ENCODE assay signal across 33 cellular contexts in genomic region chr6:148825492-148825891, GRCh38.
"Had no signal": no experiment of that assay in that cellular context is flagged by ENCODE, and none has a peak within 500 bp of the region (broad histone marks: within the 10 kb centered on the region; RNA-seq: fewer than 3 reads in every experiment).

No MANE protein-coding gene starts in this region.

- H3K4me3 Mint-ChIP-seq: activated B cell treated with CpG ODN at 0.5 μM for 24 hours; activated CD8-positive, alpha-beta T cell treated with anti-CD3 and anti-CD28 coated beads for 36 hours; activated naive CD8-positive, alpha-beta T cell; activated T-cell treated with anti-CD3 and anti-CD28 coated beads, Interleukin-2, amount 50 U/mL, for 4 hours; activated T-helper 17 cell treated with anti-CD3 and anti-CD28 coated beads, Interleukin-2, amount 50 U/mL, for 72 hours; T-helper 17 cell; T-helper 2 cell treated with Interferon-gamma antibody and Interleukin-4, amounts not matched to agents 5 μg/mL and 100 μg/mL, for 36 hours had no signal

- H3K4me3 ChIP-seq: body of pancreas, esophagus squamous epithelium, gastroesophageal sphincter had no signal

- H3K9me3 ChIP-seq: body of pancreas, esophagus squamous epithelium, gastroesophageal sphincter had no signal

- H3K4me1 ChIP-seq: body of pancreas, gastroesophageal sphincter had no signal

- H3K27me3 Mint-ChIP-seq: activated B cell treated with CpG ODN at 0.5 μM for 24 hours; activated T-helper 17 cell treated with anti-CD3 and anti-CD28 coated beads, Interleukin-2, amount 50 U/mL, for 72 hours; T-helper 17 cell had no signal

- H3K27ac Mint-ChIP-seq: activated CD8-positive, alpha-beta T cell treated with anti-CD3 and anti-CD28 coated beads for 36 hours; activated naive CD8-positive, alpha-beta T cell; T-helper 17 cell had no signal

- H3K27ac ChIP-seq: body of pancreas, epithelial cell of prostate, esophagus squamous epithelium, gastroesophageal sphincter, WERI-Rb-1 had no signal

- ATAC-seq: activated CD4-positive, CD25-positive, alpha-beta regulatory T cell treated with anti-CD3 and anti-CD28 coated beads, Interleukin-2, amount 50 U/mL, for 24 hours; activated CD8-positive, alpha-beta T cell treated with anti-CD3 and anti-CD28 coated beads for 36 hours; activated T-cell treated with anti-CD3 and anti-CD28 coated beads, Interleukin-2, amount 50 U/mL, for 4 hours; body of pancreas; gastroesophageal sphincter; T-helper 17 cell had no signal

- H3K9me3 Mint-ChIP-seq: activated B cell treated with CpG ODN at 0.5 μM for 24 hours; activated T-helper 17 cell treated with anti-CD3 and anti-CD28 coated beads, Interleukin-2, amount 50 U/mL, for 72 hours had no signal

- DNase-seq: activated B cell treated with CpG ODN at 0.5 μM for 24 hours; activated CD4-positive, alpha-beta T cell treated with anti-CD3 and anti-CD28 coated beads for 48 hours; activated CD4-positive, alpha-beta T cell treated with anti-CD3 and anti-CD28 coated beads, Interleukin-2, amount 50 U/mL, for 1 hour; activated CD4-positive, alpha-beta T cell treated with anti-CD3 and anti-CD28 coated beads, Interleukin-2, amount 50 U/mL, for 48 hours; activated CD8-positive, alpha-beta memory T cell treated with anti-CD3 and anti-CD28 coated beads for 24 hours; activated CD8-positive, alpha-beta T cell treated with anti-CD3 and anti-CD28 coated beads for 36 hours; activated effector memory CD4-positive, alpha-beta T cell treated with Interleukin-2 at 50 U/mL for 16 hours; activated gamma-delta T cell treated with Interleukin-2 at 50 U/mL for 16 hours; activated naive CD4-positive, alpha-beta T cell treated with anti-CD3 and anti-CD28 coated beads, Interleukin-2, amount 50 U/mL, for 16 hours; activated naive CD4-positive, alpha-beta T cell treated with Interleukin-2 at 50 U/mL for 16 hours; activated T-cell treated with anti-CD3 and anti-CD28 coated beads, Interleukin-2, amount 50 U/mL, for 4 hours; amniotic stem cell; anterior cingulate cortex; body of pancreas; caudate nucleus; cortex of kidney; dermis blood vessel endothelial cell; effector CD4-positive, alpha-beta T cell; esophagus squamous epithelium; foreskin melanocyte; T-helper 1 cell; T-helper 17 cell; T1000; WERI-Rb-1 had no signal

- H3K36me3 ChIP-seq: esophagus squamous epithelium, gastroesophageal sphincter, WERI-Rb-1 had no signal

- H3K27me3 ChIP-seq: body of pancreas, esophagus squamous epithelium, gastroesophageal sphincter had no signal

- FAIRE-seq: colon, endometrium, endothelial cell of umbilical vein had no signal
